12 cellular contexts compared by ENCODE assay signal in genomic region chr12:29769162-29769820, GRCh38. TPM values are rescaled to one million over a fixed set of nuclear protein-coding genes. Genes with fewer than 3 reads are reported as not detected.
DNase-seq lines count a peak whose midpoint lies in the region; ATAC-seq and TF ChIP-seq lines count a peak whose summit lies in the region.
"Had no signal": no experiment of that assay in that cellular context is flagged by ENCODE, and none has a peak within 500 bp of the region (broad histone marks: within the 10 kb centered on the region; RNA-seq: fewer than 3 reads in every experiment).

No MANE protein-coding gene starts in this region.

- peaks cover 43% of the 10 kb centered on the region for H3K79me2 ChIP-seq in parathyroid adenoma
- H3K79me2 ChIP-seq in Karpas-422 (ENCODE audit: low read length), result no peaks in the 10 kb centered on the region

- peak; percentile 44 for DNase-seq in BJ (ENCODE audit: low read depth)
- peak; percentile 5 for DNase-seq in RWPE1 (ENCODE audit: low spot score)
- DNase-seq in fibroblast of peridontal ligament (ENCODE audit: extremely low read depth), result peak; percentile 96
- DNase-seq in WTC11 (ENCODE audit: low spot score), result no peak
- DNase-seq in Karpas-422, result no peak
- DNase-seq: activated CD4-positive, CD25-positive, alpha-beta regulatory T cell; CD4-positive, CD25-positive, alpha-beta regulatory T cell; effector memory CD8-positive, alpha-beta T cell; mesendoderm had no signal

- H3K9ac ChIP-seq in parathyroid adenoma (no peak overlapping the region), Karpas-422 (ENCODE audit: low read length) (no peak overlapping the region)

- no peaks in the 10 kb centered on the region for H4K20me1 ChIP-seq in Karpas-422 (ENCODE audit: insufficient read depth, low read depth, low read length)

- H3K27me3 Mint-ChIP-seq in WTC11 (ENCODE audit: low read depth), result no peaks in the 10 kb centered on the region
- H3K27me3 Mint-ChIP-seq: effector memory CD8-positive, alpha-beta T cell had no signal

- H3K9me3 ChIP-seq in parathyroid adenoma (ENCODE audit: control insufficient read depth, low read length) (no peaks in the 10 kb centered on the region), Karpas-422 (ENCODE audit: low read length) (no peaks in the 10 kb centered on the region)

- no peaks in the 10 kb centered on the region for H3K36me3 ChIP-seq in BJ (ENCODE audit: control insufficient read depth, insufficient read depth, low read length)
- H3K36me3 ChIP-seq in parathyroid adenoma (ENCODE audit: control insufficient read depth, insufficient read depth, low read length), result no peaks in the 10 kb centered on the region
- no peaks in the 10 kb centered on the region for H3K36me3 ChIP-seq in Karpas-422 (ENCODE audit: insufficient read depth, low read length)

- H3K4me2 ChIP-seq in parathyroid adenoma (ENCODE audit: low read length) (no peak overlapping the region), Karpas-422 (ENCODE audit: low read depth, low read length, poor library complexity, severe bottlenecking) (no peak overlapping the region)

- CTCF ChIA-PET in BJ (lab: Yijun Ruan, JAX), result interaction anchor here (0.5 to 0.6 kb wide), 2 partner anchors 10 to 133 kb away, joined by 3 read pairs; no protein-coding TSS in a partner anchor
- CTCF ChIA-PET in RWPE1 (lab: Yijun Ruan, JAX), result interaction anchor here (0.9 kb wide), 1 partner anchor 19 kb away, joined by 3 read pairs; no protein-coding TSS in a partner anchor
- CTCF ChIA-PET in WTC11 (lab: Charles Lee), result no interaction called here

- no peak overlapping the region for H3K4me3 ChIP-seq in BJ (ENCODE audit: low read depth, low read length)
- no peak overlapping the region for H3K4me3 ChIP-seq in parathyroid adenoma (ENCODE audit: low read depth, low read length)
- H3K4me3 ChIP-seq in Karpas-422 (ENCODE audit: low read length), result no peak overlapping the region

- peaks cover 12% of the 10 kb centered on the region for H3K4me1 ChIP-seq in parathyroid adenoma
- H3K4me1 ChIP-seq in Karpas-422 (ENCODE audit: low read length), result no peaks in the 10 kb centered on the region

- POLR2A ChIA-PET in BJ (lab: Charles Lee) (no interaction called here), RWPE1 (lab: Yijun Ruan, JAX; ENCODE audit: low non-redundant PET) (no interaction called here), WTC11 (lab: Charles Lee) (no interaction called here)

- no peak overlapping the region for H2AFZ ChIP-seq in parathyroid adenoma
- H2AFZ ChIP-seq in Karpas-422 (ENCODE audit: low read length), result no peak overlapping the region

- no peaks in the 10 kb centered on the region for H3K9me2 ChIP-seq in Karpas-422 (replicated peaks; ENCODE audit: insufficient read depth, low read length)

- no peak overlapping the region for H3K4me3 Mint-ChIP-seq in WTC11
- H3K4me3 Mint-ChIP-seq: CD4-positive, CD25-positive, alpha-beta regulatory T cell; effector memory CD8-positive, alpha-beta T cell had no signal

- peaks cover 10% of the 10 kb centered on the region for H3K9me3 Mint-ChIP-seq in WTC11

- ATAC-seq in HG02678 (IDR thresholded peaks at IDR 0.05; ENCODE audit: unreplicated experiment) (no peak), WTC11 (no peak), GM18502 (IDR thresholded peaks at IDR 0.05; ENCODE audit: poor library complexity, unreplicated experiment) (no peak)
- ATAC-seq: effector memory CD8-positive, alpha-beta T cell had no signal

- no peak overlapping the region for H3K27ac ChIP-seq in RWPE1
- no peak overlapping the region for H3K27ac ChIP-seq in parathyroid adenoma
- no peak overlapping the region for H3K27ac ChIP-seq in Karpas-422 (ENCODE audit: low read length)

- H3K27me3 ChIP-seq in BJ (ENCODE audit: control insufficient read depth, insufficient read depth, low read length) (no peaks in the 10 kb centered on the region), parathyroid adenoma (ENCODE audit: control insufficient read depth, insufficient read depth, low read length) (no peaks in the 10 kb centered on the region), Karpas-422 (ENCODE audit: low read length) (no peaks in the 10 kb centered on the region)

- H3K4me1 Mint-ChIP-seq in WTC11, result peaks cover 20% of the 10 kb centered on the region
- H3K4me1 Mint-ChIP-seq: CD4-positive, CD25-positive, alpha-beta regulatory T cell had no signal

- no peak overlapping the region for H3K27ac Mint-ChIP-seq in WTC11
- H3K27ac Mint-ChIP-seq: CD4-positive, CD25-positive, alpha-beta regulatory T cell; effector memory CD8-positive, alpha-beta T cell had no signal

- TF ChIP-seq CTCF in BJ (IDR thresholded peaks at IDR 0.05; ENCODE audit: insufficient read depth, low read depth, low read length), result no peak
- TF ChIP-seq CTCF in RWPE1 (conservative IDR thresholded peaks at IDR 0.05; ENCODE audit: low read depth), result no peak
- peak; percentile 14 for TF ChIP-seq CTCF in parathyroid adenoma (IDR thresholded peaks at IDR 0.05)
- TF ChIP-seq CTCF in WTC11 (IDR thresholded peaks at IDR 0.05), result no peak

- H3K36me3 Mint-ChIP-seq in WTC11, result peaks cover 19% of the 10 kb centered on the region
- H3K36me3 Mint-ChIP-seq: CD4-positive, CD25-positive, alpha-beta regulatory T cell had no signal

TF ChIP-seq in WTC11, 78 proteins besides CTCF, POLR2A, EP300 and RAD21:
- TF ChIP-seq ZNF121 (CRISPR knock-in tag; IDR thresholded peaks at IDR 0.05) (no peak), EMX1 (CRISPR knock-in tag; IDR thresholded peaks at IDR 0.05) (no peak), NR2C2 (CRISPR knock-in tag; IDR thresholded peaks at IDR 0.05) (no peak), GRHL2 (CRISPR knock-in tag; IDR thresholded peaks at IDR 0.05; ENCODE audit: insufficient replicate concordance, severe bottlenecking) (no peak), MLX (CRISPR knock-in tag; IDR thresholded peaks at IDR 0.05) (no peak), IRF1 (CRISPR knock-in tag; IDR thresholded peaks at IDR 0.05) (no peak), GTF2I (CRISPR knock-in tag; conservative IDR thresholded peaks at IDR 0.05) (no peak), SMAD4 (CRISPR knock-in tag; IDR thresholded peaks at IDR 0.05) (no peak)

RNA-seq across cellular contexts. Expression of gene TMTC1, which starts 14.5 kb away (rescaled TPM):
- 21.8 and 22.5 TPM in 2 replicates for polyA plus RNA-seq in BJ (2011; rRNA removed)
- polyA minus RNA-seq in BJ (2011; rRNA and poly(A)+ RNA removed), result 31.2 and 35.7 TPM in 2 replicates
- 13.9 to 17.3 TPM (median 13.9 TPM) in 3 replicates for total RNA-seq in WTC11 (2021)
- not detected in 2 replicates for total RNA-seq in Karpas-422 (2014; rRNA removed; shearing (Covaris generic); ENCODE audit: low replicate concordance)
- total RNA-seq: CD4-positive, CD25-positive, alpha-beta regulatory T cell had no signal
- polyA plus RNA-seq: CD4-positive, CD25-positive, alpha-beta regulatory T cell had no signal

Comparison
In these comparisons a context has a peak if more than half of its experiments do, and no peak if none do; other contexts are left out.
1. DNase-seq: peak in BJ (single experiment), RWPE1 (single experiment) and fibroblast of peridontal ligament (single experiment); none in WTC11 (single experiment) and Karpas-422 (single experiment).
2. RNA of gene TMTC1, which starts 14.5 kb away (total RNA-seq): 13.9 to 17.3 TPM in WTC11; not detected in Karpas-422; every median in the first group is over 10 times any median in the second.